15 cellular contexts compared by ENCODE assay signal in the genomic region with DNA sequence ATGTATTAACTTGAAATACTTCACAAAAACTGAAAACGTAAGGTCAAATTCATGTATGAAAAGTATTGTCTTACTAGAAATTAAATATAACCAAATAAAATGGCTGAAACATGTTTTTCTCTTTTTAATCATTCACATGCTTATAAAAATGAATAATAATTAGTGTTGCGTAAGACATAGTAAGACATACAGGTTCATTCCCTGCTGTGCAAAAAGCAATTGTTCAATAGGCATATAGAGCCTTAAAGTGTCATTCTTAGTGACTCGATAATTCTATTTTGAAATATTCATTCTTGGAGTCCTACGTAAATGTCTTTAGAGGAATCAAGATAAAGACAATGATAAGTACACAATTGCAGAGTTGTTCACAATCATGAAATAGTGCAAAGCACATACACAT.
DNase-seq lines count a peak whose midpoint lies in the region; ATAC-seq, FAIRE-seq and TF ChIP-seq lines count a peak whose summit lies in the region.
"Had no signal": no experiment of that assay in that cellular context is flagged by ENCODE, and none has a peak within 500 bp of the region (broad histone marks: within the 10 kb centered on the region; RNA-seq: fewer than 3 reads in every experiment).

No MANE protein-coding gene starts in this region.

- CTCF ChIA-PET in SK-N-SH (lab: Yijun Ruan, JAX) (interaction anchor here (1.2 to 4.0 kb wide), 4 partner anchors 12 to 133 kb away, joined by 3 to 24 read pairs (median 6); no protein-coding TSS in a partner anchor), K562 (lab: Yijun Ruan, JAX; ENCODE audit: low intra/inter-chr PET ratio) (no interaction called here)

- H3F3A ChIP-seq in SK-N-SH (replicated peaks; ENCODE audit: insufficient read depth) = peaks cover 90% of the 10 kb centered on the region
- no peaks in the 10 kb centered on the region for H3F3A ChIP-seq in neural cell (ENCODE audit: insufficient read depth, low read length, poor library complexity, severe bottlenecking)

- no TSS peak for BruUV-seq in K562 (replicated peaks; lab: Mats Ljungman, UMichigan)

- H3K79me2 ChIP-seq in SK-N-SH (ENCODE audit: insufficient read depth) = peaks cover 71% of the 10 kb centered on the region
- H3K79me2 ChIP-seq in K562 (ENCODE audit: control insufficient read depth, insufficient read depth, low read length) = no peaks in the 10 kb centered on the region
- H3K79me2 ChIP-seq in neural cell (replicated peaks; ENCODE audit: insufficient read depth, low read length) = no peaks in the 10 kb centered on the region

- H3K9me3 ChIP-seq in SK-N-SH (no peaks in the 10 kb centered on the region), K562 (replicated peaks; ENCODE audit: control insufficient read depth, insufficient read depth, low read depth, low read length) (no peaks in the 10 kb centered on the region), neural cell (ENCODE audit: low read length) (no peaks in the 10 kb centered on the region), tibial nerve (no peaks in the 10 kb centered on the region)
- H3K9me3 ChIP-seq: BLaER1 had no signal

- H2AFZ ChIP-seq in SK-N-SH (ENCODE audit: low read depth) = no peak overlapping the region
- H2AFZ ChIP-seq in K562 (ENCODE audit: low read depth, low read length) = no peak overlapping the region
- no peak overlapping the region for H2AFZ ChIP-seq in neural cell (ENCODE audit: low read depth, low read length)
- H2AFZ ChIP-seq: GM23248 had no signal

- no peak for FAIRE-seq in K562 (lab: Jason Lieb, UNC)

- no peaks in the 10 kb centered on the region for H3K27me3 ChIP-seq in SK-N-SH (ENCODE audit: insufficient read depth)
- H3K27me3 ChIP-seq in K562 (ENCODE audit: control insufficient read depth in 2 of 2, insufficient read depth in 2 of 2, low read length in 2 of 2) = no peaks in the 10 kb centered on the region
- H3K27me3 ChIP-seq in neural cell (ENCODE audit: insufficient read depth, low read depth, low read length) = no peaks in the 10 kb centered on the region
- no peaks in the 10 kb centered on the region for H3K27me3 ChIP-seq in tibial nerve
- H3K27me3 ChIP-seq: BLaER1 had no signal

- H4K20me1 ChIP-seq in SK-N-SH (ENCODE audit: insufficient read depth) (no peaks in the 10 kb centered on the region), K562 (replicated peaks; ENCODE audit: control insufficient read depth, insufficient read depth, low read length) (no peaks in the 10 kb centered on the region), neural cell (ENCODE audit: insufficient read depth) (no peaks in the 10 kb centered on the region)
- H4K20me1 ChIP-seq: BLaER1 had no signal

- TF ChIP-seq CTCF in SK-N-SH (IDR thresholded peaks at IDR 0.05) (no peak), K562 (IDR thresholded peaks at IDR 0.05 in 2 of 3, conservative IDR thresholded peaks at IDR 0.05 in 1 of 3; ENCODE audit: insufficient read depth in 2 of 3, low read depth in 1 of 3, low read length in 3 of 3) (no peak), neural cell (IDR thresholded peaks at IDR 0.05; ENCODE audit: poor library complexity, severe bottlenecking) (no peak), tibial nerve (IDR thresholded peaks at IDR 0.05) (no peak)

- H3K4me2 ChIP-seq in SK-N-SH = peak overlapping the region; percentile 81
- no peak overlapping the region for H3K4me2 ChIP-seq in K562 (ENCODE audit: insufficient read depth, low read length)
- H3K4me2 ChIP-seq in neural cell (ENCODE audit: low read length) = no peak overlapping the region
- H3K4me2 ChIP-seq: BLaER1 had no signal

- TF ChIP-seq RAD21 in SK-N-SH (IDR thresholded peaks at IDR 0.05; ENCODE audit: low read length) (no peak), K562 (CRISPR knock-in tag; conservative IDR thresholded peaks at IDR 0.05 in 1 of 2, IDR thresholded peaks at IDR 0.05 in 1 of 2) (no peak), neural cell (conservative IDR thresholded peaks at IDR 0.05) (no peak)

- H3K4me1 ChIP-seq in SK-N-SH (ENCODE audit: control insufficient read depth in 1 of 2, insufficient read depth in 2 of 2, low read depth in 1 of 2, low read length in 1 of 2) = peaks cover 32 to 39% of the 10 kb centered on the region in 2 experiments
- no peaks in the 10 kb centered on the region for H3K4me1 ChIP-seq in K562 (replicated peaks in 1 of 2; ENCODE audit: control insufficient read depth in 2 of 2, insufficient read depth in 2 of 2, low read length in 2 of 2)
- no peaks in the 10 kb centered on the region for H3K4me1 ChIP-seq in tibial nerve
- H3K4me1 ChIP-seq: BLaER1 had no signal

- 56% methylated on average over 4 of the region's 4 CpGs for WGBS in SK-N-SH (ENCODE audit: low lambda C conversion rate)
- WGBS in K562 (ENCODE audit: insufficient coverage, low coverage, missing lambda C conversion rate) = 20% methylated on average over 4 of the region's 4 CpGs
- 90% methylated on average over 4 of the region's 4 CpGs for WGBS in tibial nerve, 2 donors

- peak overlapping the region; percentile 43 to 46; a peak in 3 of 4 replicates for H3K4me3 ChIP-seq in SK-N-SH (ENCODE audit: low read depth in 2 of 2, low read length in 1 of 2)
- H3K4me3 ChIP-seq in K562 = no peak overlapping the region
- no peak overlapping the region for H3K4me3 ChIP-seq in neural cell (ENCODE audit: low read length)
- no peak overlapping the region for H3K4me3 ChIP-seq in tibial nerve
- H3K4me3 ChIP-seq: BLaER1, GM23248 had no signal

- H3K9me2 ChIP-seq in SK-N-SH = no peaks in the 10 kb centered on the region
- H3K9me2 ChIP-seq in neural cell (ENCODE audit: insufficient read depth, low read length) = no peaks in the 10 kb centered on the region

- in situ Hi-C loops in K562 (cut with MboI) = no loop called here

- peak overlapping the region; percentile 91 for H3K9ac ChIP-seq in SK-N-SH
- H3K9ac ChIP-seq in K562 (ENCODE audit: insufficient read depth in 1 of 2, low read depth in 2 of 2, low read length in 2 of 2) = no peak overlapping the region
- no peak overlapping the region for H3K9ac ChIP-seq in neural cell (ENCODE audit: low read length)
- H3K9ac ChIP-seq: BLaER1, GM23248 had no signal

- ATAC-seq in SK-N-SH treated with all-trans-retinoic acid at 6 μM for 48 hours (no peak), K562 (no peak)

- no peak for DNase-seq in SK-N-SH
- DNase-seq in K562 (ENCODE audit: extremely low read depth in 1 of 4, low spot score in 3 of 4) = no peak
- DNase-seq in NCI-H187 (lab: John Stamatoyannopoulos, UW) = no peak
- DNase-seq in SHP77 (lab: John Stamatoyannopoulos, UW) = no peak
- DNase-seq in tibial nerve (ENCODE audit: low spot score in 2 of 2) = no peak
- DNase-seq: AML-193, Calu3, DMS 273 treated with DMSO at 0.1 percent for 48 hours, GM23248, H7 had no signal

- POLR2A ChIA-PET in SK-N-SH (lab: Yijun Ruan, JAX) = no interaction called here
- POLR2A ChIA-PET in K562 (lab: Yijun Ruan, JAX) = no interaction called here

- peaks cover 6 to 27% of the 10 kb centered on the region in 2 experiments for H3K36me3 ChIP-seq in SK-N-SH (replicated peaks in 1 of 2; ENCODE audit: control insufficient read depth in 1 of 2, insufficient read depth in 2 of 2, low read length in 1 of 2)
- H3K36me3 ChIP-seq in K562 (ENCODE audit: control insufficient read depth, insufficient read depth, low read length) = no peaks in the 10 kb centered on the region
- no peaks in the 10 kb centered on the region for H3K36me3 ChIP-seq in neural cell (ENCODE audit: insufficient read depth, low read length)
- H3K36me3 ChIP-seq in tibial nerve = no peaks in the 10 kb centered on the region
- H3K36me3 ChIP-seq: BLaER1 had no signal

- intact Hi-C loops in K562 (cut with micrococcal nuclease) = no loop called here

- no peaks in the 10 kb centered on the region for H3K9me1 ChIP-seq in K562 (ENCODE audit: control insufficient read depth, insufficient read depth, low read length)

- peak overlapping the region; percentile 98 to 99 for H3K27ac ChIP-seq in SK-N-SH (ENCODE audit: low read depth in 2 of 2, low read length in 1 of 2)
- H3K27ac ChIP-seq in K562 (ENCODE audit: extremely low read depth, low read depth, low read length) = no peak overlapping the region
- no peak overlapping the region for H3K27ac ChIP-seq in neural cell (ENCODE audit: low read length)
- no peak overlapping the region for H3K27ac ChIP-seq in tibial nerve
- H3K27ac ChIP-seq: 22Rv1, BLaER1, GM23248, HL-60 had no signal

- TF ChIP-seq POLR2A in K562 (conservative IDR thresholded peaks at IDR 0.05) (no peak), tibial nerve (IDR thresholded peaks at IDR 0.05) (no peak)

- no peak for TF ChIP-seq EP300 in SK-N-SH (IDR thresholded peaks at IDR 0.05; ENCODE audit: borderline replicate concordance in 1 of 2, low read depth in 1 of 2, low read length in 1 of 2)
- no peak for TF ChIP-seq EP300 in K562 (IDR thresholded peaks at IDR 0.05; ENCODE audit: low read length)
- TF ChIP-seq EP300 in neural cell (conservative IDR thresholded peaks at IDR 0.05; ENCODE audit: poor library complexity, severe bottlenecking) = peak; percentile 57
- TF ChIP-seq EP300 in tibial nerve (IDR thresholded peaks at IDR 0.05) = no peak

TF ChIP-seq in SK-N-SH, 30 proteins besides CTCF, POLR2A, EP300 and RAD21 (continues in another document):
- TF ChIP-seq, protein P1, sequence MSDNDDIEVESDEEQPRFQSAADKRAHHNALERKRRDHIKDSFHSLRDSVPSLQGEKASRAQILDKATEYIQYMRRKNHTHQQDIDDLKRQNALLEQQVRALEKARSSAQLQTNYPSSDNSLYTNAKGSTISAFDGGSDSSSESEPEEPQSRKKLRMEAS (IDR thresholded peaks at IDR 0.05; ENCODE audit: low read depth) = no peak
- no peak for TF ChIP-seq NFIC (IDR thresholded peaks at IDR 0.05; ENCODE audit: borderline replicate concordance)

TF ChIP-seq in K562, 482 proteins besides CTCF, POLR2A, EP300 and RAD21:
- TF ChIP-seq POLR2AphosphoS2 (IDR thresholded peaks at IDR 0.05; ENCODE audit: low read length) (no peak), CEBPG (CRISPR knock-in tag; IDR thresholded peaks at IDR 0.05) (no peak), CEBPG (tag; conservative IDR thresholded peaks at IDR 0.05 in 1 of 2, IDR thresholded peaks at IDR 0.05 in 1 of 2) (peak in 1 of 2 experiments; percentile 73; a peak in 2 of 4 replicates), CEBPB (tag; IDR thresholded peaks at IDR 0.05) (peak; percentile 54; the same call in 1 of the 2 replicates)
TF ChIP-seq in K562: peak in this region for 2.

TF ChIP-seq in neural cell, 6 proteins besides CTCF, POLR2A, EP300 and RAD21:
- TF ChIP-seq MXI1 (conservative IDR thresholded peaks at IDR 0.05; ENCODE audit: poor library complexity, severe bottlenecking) = no peak
- peak; percentile 57 for TF ChIP-seq POLR2AphosphoS5 (IDR thresholded peaks at IDR 0.05)
TF ChIP-seq in neural cell: peak in this region for 1.

Comparison
In these comparisons a context has a peak if more than half of its experiments do, and no peak if none do; other contexts are left out.
1. H3K27ac ChIP-seq: peak in SK-N-SH (2 of 2); none in K562 (single experiment), neural cell (single experiment) and tibial nerve (0 of 4).
2. H3K4me3 ChIP-seq: peak in SK-N-SH (2 of 2); none in K562 (single experiment), neural cell (single experiment) and tibial nerve (0 of 4).